8 cellular contexts compared by ENCODE assay signal in the genomic region with DNA sequence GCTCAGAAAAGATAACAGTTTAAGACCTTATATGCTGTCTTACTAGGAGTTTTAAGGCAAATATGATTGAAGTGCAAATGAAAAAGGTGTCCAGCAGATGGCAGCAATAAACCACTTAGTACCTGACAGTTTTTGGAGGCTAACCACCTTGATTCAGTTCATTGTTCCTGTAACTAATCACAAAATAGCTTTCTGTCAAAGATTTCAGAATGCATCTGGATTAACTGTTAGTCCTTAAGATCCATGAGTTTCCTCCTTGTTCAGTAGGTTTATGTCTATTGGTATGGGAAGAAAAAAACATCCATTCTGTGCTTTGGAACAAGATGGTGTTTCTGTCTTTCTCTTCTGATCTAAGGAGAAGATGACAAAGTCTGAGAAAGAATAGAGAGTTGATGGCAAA. TPM values are rescaled to one million over a fixed set of nuclear protein-coding genes. Genes with fewer than 3 reads are reported as not detected.
A peak's percentile ranks its signal among the peaks of the same experiment; 100 is the strongest.
DNase-seq lines count a peak whose midpoint lies in the region; ATAC-seq, FAIRE-seq and TF ChIP-seq lines count a peak whose summit lies in the region.

No MANE protein-coding gene starts in this region.

- FAIRE-seq in urothelium cell line (lab: Jason Lieb, UNC), result peak; percentile 23

- no peaks in the 10 kb centered on the region for H3K27me3 ChIP-seq in CD8-positive, alpha-beta memory T cell (ENCODE audit: insufficient read depth, low read length, poor library complexity, severe bottlenecking)
- H3K27me3 ChIP-seq in lung (ENCODE audit: control insufficient read depth, insufficient read depth), result no peaks in the 10 kb centered on the region

- no peak overlapping the region for H3K27ac ChIP-seq in CD8-positive, alpha-beta memory T cell (ENCODE audit: low read depth, low read length)
- no peak overlapping the region for H3K27ac ChIP-seq in lung (ENCODE audit: low read depth in 1 of 2, low read length in 1 of 2)

- H3K4me3 Mint-ChIP-seq in CD8-positive, alpha-beta memory T cell, result peak overlapping the region in 1 of 7 donors; percentile 16

- in situ Hi-C loops in GM13977 (cut with MboI; ENCODE audit: low pct_unique_long_range_greater_than_20kb, low sequenced_read_pairs, unreplicated experiment), result loop anchor here (10.0 kb wide), 1 partner anchor 160 kb away; no protein-coding TSS in a partner anchor

- peaks cover 20% of the 10 kb centered on the region for H3K36me3 ChIP-seq in CD8-positive, alpha-beta memory T cell (ENCODE audit: insufficient read depth, low read length)
- peaks cover 2 to 17% of the 10 kb centered on the region in 2 donors for H3K36me3 ChIP-seq in lung (ENCODE audit: control insufficient read depth in 2 of 2, insufficient read depth in 2 of 2, low read length in 2 of 2)

- peak overlapping the region; percentile 12 to 82 (median 57) for H3K27ac Mint-ChIP-seq in CD8-positive, alpha-beta memory T cell

- no peaks in the 10 kb centered on the region for H3K4me1 ChIP-seq in CD8-positive, alpha-beta memory T cell (ENCODE audit: insufficient read depth, low read length)
- no peaks in the 10 kb centered on the region for H3K4me1 ChIP-seq in lung (ENCODE audit: control insufficient read depth in 2 of 2, insufficient read depth in 2 of 2, low read length in 2 of 2)

- H3K9me3 Mint-ChIP-seq in CD8-positive, alpha-beta memory T cell, result no peaks in the 10 kb centered on the region

- H3K9me3 ChIP-seq in CD8-positive, alpha-beta memory T cell (ENCODE audit: low read length), result no peaks in the 10 kb centered on the region
- no peaks in the 10 kb centered on the region for H3K9me3 ChIP-seq in lung (ENCODE audit: control insufficient read depth in 2 of 2, insufficient read depth in 1 of 2, low read length in 1 of 2)

- TF ChIP-seq CTCF in GM13977 (IDR thresholded peaks at IDR 0.05; ENCODE audit: extremely low read depth, insufficient read depth, missing control alignments) (peak; percentile 72), lung (IDR thresholded peaks at IDR 0.05; ENCODE audit: control extremely low read depth, extremely low read depth) (peak; percentile 53)

- POLR2A ChIA-PET in CD8-positive, alpha-beta memory T cell (lab: Charles Lee), result no interaction called here

- CTCF ChIA-PET in CD8-positive, alpha-beta memory T cell (lab: Charles Lee), result interaction anchor here (0.6 to 4.8 kb wide), 10 partner anchors 11 to 165 kb away, joined by 3 to 41 read pairs (median 4); no protein-coding TSS in a partner anchor

- H3K27me3 Mint-ChIP-seq in CD8-positive, alpha-beta memory T cell, result no peaks in the 10 kb centered on the region

- no peak for ATAC-seq in lung (ENCODE audit: insufficient read depth, low FRiP score)
- no peak for ATAC-seq in HG03521 (IDR thresholded peaks at IDR 0.05; ENCODE audit: unreplicated experiment)

- peaks cover 48 to 82% (median 69%) of the 10 kb centered on the region in 3 donors for H3K4me1 Mint-ChIP-seq in CD8-positive, alpha-beta memory T cell

- peaks cover 0 to 73% (median 16%) of the 10 kb centered on the region in 3 donors for H3K36me3 Mint-ChIP-seq in CD8-positive, alpha-beta memory T cell

- DNase-seq in CD8-positive, alpha-beta memory T cell, result peak in 4 of 5 donors; percentile 6 to 44 (median 42)
- DNase-seq in GM13977 (ENCODE audit: low spot score) (peak; percentile 22), HT1080 (ENCODE audit: low read depth) (peak; percentile 48), RKO (ENCODE audit: low spot score) (peak; percentile 67), cerebellar cortex (ENCODE audit: low spot score) (peak; percentile 85), lung (ENCODE audit: low spot score) (no peak), urothelium cell line (ENCODE audit: low spot score) (peak; percentile 16)

- H3K4me3 ChIP-seq in CD8-positive, alpha-beta memory T cell (ENCODE audit: low read length), result no peak overlapping the region
- no peak overlapping the region for H3K4me3 ChIP-seq in lung

RNA-seq across cellular contexts. Expression of a gene that starts 46.6 kb away (rescaled TPM):
- 10 to 100 TPM; 62.6 to 74.5 TPM for total RNA-seq in CD8-positive, alpha-beta memory T cell
- polyA plus RNA-seq in CD8-positive, alpha-beta memory T cell, result 114 TPM
- 13.2 and 24.5 TPM in 2 replicates for total RNA-seq in HT1080 (2014; rRNA removed; shearing (Covaris generic))
- 19.6 and 27.2 TPM in 2 replicates for polyA plus RNA-seq in HT1080 (2015; cell fraction: cytosol; rRNA removed)
- 14.6 and 15.2 TPM in 2 replicates for polyA plus RNA-seq in HT1080 (2015; cell fraction: nucleus; rRNA removed)
- 10 to 100 TPM; 50.8 to 83.5 TPM for total RNA-seq in lung
- 10 to 100 TPM in 1 of 2 donors, 1 to 10 TPM in 1; 9.4 to 14.2 TPM for polyA plus RNA-seq in lung
